ENCODE assay signal across 18 cellular contexts in genomic region chr10:115514895-115515294, GRCh38.
"Had no signal": no experiment of that assay in that cellular context is flagged by ENCODE, and none has a peak within 500 bp of the region (broad histone marks: within the 10 kb centered on the region; RNA-seq: fewer than 3 reads in every experiment).

No MANE protein-coding gene starts in this region.

- ATAC-seq: activated T-cell treated with anti-CD3 and anti-CD28 coated beads, Interleukin-2, amount 50 U/mL, for 72 hours; gastroesophageal sphincter; heart right ventricle; left colon; lower lobe of right lung; right lobe of liver; stimulated activated naive CD8-positive, alpha-beta T cell treated with anti-CD3 and anti-CD28 coated beads, Interleukin-15, amount 100 ng/mL, for 72 hours had no signal

- H3K4me3 ChIP-seq: gastroesophageal sphincter, heart right ventricle, lower lobe of right lung, right lobe of liver, upper lobe of left lung had no signal

- H3K27me3 ChIP-seq: brain microvascular endothelial cell, gastroesophageal sphincter, heart right ventricle, right lobe of liver, upper lobe of left lung had no signal

- H3K27ac ChIP-seq: brain microvascular endothelial cell, epithelial cell of prostate, gastroesophageal sphincter, heart right ventricle, lower lobe of right lung, right lobe of liver, upper lobe of left lung had no signal

- FAIRE-seq: TTC549 had no signal

- H3K36me3 ChIP-seq: brain microvascular endothelial cell, gastroesophageal sphincter, heart right ventricle, lower lobe of right lung, right lobe of liver, upper lobe of left lung had no signal

- DNase-seq: activated B cell treated with CpG ODN at 0.5 μM for 24 hours; activated CD4-positive, alpha-beta T cell treated with anti-CD3 and anti-CD28 coated beads, Interleukin-2, amount 10 ng/mL, durations not matched to agents 7 days and 5 days; activated CD8-positive, alpha-beta memory T cell treated with anti-CD3 and anti-CD28 coated beads, Interleukin-2, amount 50 U/mL, for 48 hours; activated gamma-delta T cell treated with Interleukin-2 at 50 U/mL for 16 hours; activated T-cell treated with anti-CD3 and anti-CD28 coated beads, Interleukin-2, amount 50 U/mL, for 72 hours; amygdala; brain microvascular endothelial cell; heart right ventricle; left colon; lower lobe of right lung; midbrain; right lobe of liver; stimulated activated naive CD8-positive, alpha-beta T cell treated with anti-CD3 and anti-CD28 coated beads, Interleukin-15, amount 100 ng/mL, for 72 hours; T-helper 2 cell; upper lobe of left lung had no signal

- H3K9me3 ChIP-seq: gastroesophageal sphincter, lower lobe of right lung, right lobe of liver had no signal
